ENCODE assay signal across 14 cellular contexts in the genomic region with DNA sequence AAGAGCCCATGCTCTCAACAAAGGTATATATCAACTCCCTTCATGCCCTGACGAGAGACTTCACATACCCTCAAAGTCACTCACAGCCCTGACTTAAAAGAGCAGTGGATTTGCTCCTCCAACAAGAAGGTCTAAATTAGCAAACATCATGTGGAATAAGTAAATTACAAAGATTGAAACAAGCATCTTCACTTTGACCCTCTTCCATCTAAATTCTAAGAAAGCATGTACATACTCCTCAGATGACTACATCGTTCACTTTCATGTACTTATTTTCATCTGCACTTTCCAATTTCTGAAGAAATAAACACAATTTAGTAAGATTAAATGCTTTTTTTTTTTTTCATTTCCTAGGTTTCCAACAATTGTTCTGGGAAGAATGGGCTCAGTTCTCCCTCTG. TPM values are rescaled to one million over a fixed set of nuclear protein-coding genes. Genes with fewer than 3 reads are reported as not detected.
DNase-seq lines count a peak whose midpoint lies in the region; ATAC-seq, FAIRE-seq and TF ChIP-seq lines count a peak whose summit lies in the region.
"Had no signal": no experiment of that assay in that cellular context is flagged by ENCODE, and none has a peak within 500 bp of the region (broad histone marks: within the 10 kb centered on the region; RNA-seq: fewer than 3 reads in every experiment).

No MANE protein-coding gene starts in this region.

- peaks cover 4% of the 10 kb centered on the region for H3K4me1 ChIP-seq in BE2C
- H3K4me1 ChIP-seq in HCT116 (ENCODE audit: control insufficient read depth in 1 of 2, insufficient read depth in 2 of 2, low read length in 2 of 2) = peaks cover 49% of the 10 kb centered on the region in 2 experiments
- peaks cover 0 to 11% (median 3%) of the 10 kb centered on the region in 4 experiments; a peak in 2 of 7 replicates for H3K4me1 ChIP-seq in H1 (replicated peaks in 1 of 4; ENCODE audit: control insufficient read depth in 3 of 4, insufficient read depth in 4 of 4, low read length in 3 of 4)

- H2BK15ac ChIP-seq in H1 (ENCODE audit: low read length) = no peak overlapping the region

- peak overlapping the region; percentile 59 for H4K91ac ChIP-seq in H1 (replicated peaks; ENCODE audit: insufficient read length, low read length)

- H3K9ac ChIP-seq in HCT116 (ENCODE audit: low read length) (no peak overlapping the region), H1 (replicated peaks in 1 of 4; ENCODE audit: extremely low read depth in 1 of 4, low read depth in 3 of 4, low read length in 3 of 4) (no peak overlapping the region)

- H3K36me3 ChIP-seq in BE2C (no peaks in the 10 kb centered on the region), HCT116 (ENCODE audit: control insufficient read depth in 1 of 2, insufficient read depth in 2 of 2, low read length in 2 of 2) (no peaks in the 10 kb centered on the region), H1 (ENCODE audit: control insufficient read depth in 2 of 4, insufficient read depth in 4 of 4, low read length in 3 of 4) (no peaks in the 10 kb centered on the region)
- H3K36me3 ChIP-seq: HAP-1 had no signal

- RAD21 ChIA-PET in HCT116 (lab: Charles Lee; ENCODE audit: low non-redundant PET in 1 of 2, low total read pairs in 2 of 2, uncharacterized antibody in 2 of 2, unreplicated experiment in 2 of 2) = no interaction called here

- no peak for TF ChIP-seq POLR2A in HCT116 (IDR thresholded peaks at IDR 0.05; ENCODE audit: borderline replicate concordance, extremely low read depth, insufficient read depth, insufficient read length)
- no peak for TF ChIP-seq POLR2A in H1 (IDR thresholded peaks at IDR 0.05; ENCODE audit: control extremely low read depth in 1 of 2, low read depth in 2 of 2, low read length in 2 of 2)

- no peaks in the 10 kb centered on the region for H3K79me1 ChIP-seq in H1 (ENCODE audit: low read depth, low read length)

- H3K4ac ChIP-seq in H1 (replicated peaks; ENCODE audit: insufficient read length, low read depth, low read length) = no peak overlapping the region

- H3K27ac ChIP-seq in HCT116 (ENCODE audit: low read depth, low read length) = peak overlapping the region; percentile 17; the same call in 1 of the 2 replicates
- no peak overlapping the region for H3K27ac ChIP-seq in H1 (ENCODE audit: low read depth, low read length)
- H3K27ac ChIP-seq: HL-60 had no signal

- no peak overlapping the region for H4K8ac ChIP-seq in H1 (ENCODE audit: extremely low read depth, insufficient read depth, low read length)

- peak overlapping the region; percentile 18 for H3K4me3 ChIP-seq in BE2C (ENCODE audit: low read depth, low read length)
- no peak overlapping the region for H3K4me3 ChIP-seq in HCT116 (replicated peaks in 1 of 2; ENCODE audit: low read depth in 1 of 2, low read length in 2 of 2)
- no peak overlapping the region for H3K4me3 ChIP-seq in H1 (ENCODE audit: extremely low read depth in 1 of 4, insufficient read depth in 2 of 4, low read depth in 3 of 4, low read length in 4 of 4)
- H3K4me3 ChIP-seq: HAP-1 had no signal

- no TSS peak for BruUV-seq in HCT116 (replicated peaks; lab: Mats Ljungman, UMichigan)

- H3K56ac ChIP-seq in H1 (replicated peaks; ENCODE audit: insufficient read length, low read depth, low read length) = no peak overlapping the region

- no peak for ATAC-seq in HCT116
- ATAC-seq in HG02852 (IDR thresholded peaks at IDR 0.05; ENCODE audit: unreplicated experiment) = no peak

- H4K20me1 ChIP-seq in HCT116 (ENCODE audit: insufficient read depth) (no peaks in the 10 kb centered on the region), H1 (replicated peaks in 1 of 2; ENCODE audit: control insufficient read depth in 1 of 2, insufficient read depth in 2 of 2, low read length in 2 of 2) (no peaks in the 10 kb centered on the region)

- H3K79me2 ChIP-seq in HCT116 (ENCODE audit: insufficient read depth, low read length) = no peaks in the 10 kb centered on the region
- H3K79me2 ChIP-seq in H1 (ENCODE audit: control insufficient read depth in 1 of 2, insufficient read depth in 2 of 2, low read length in 2 of 2) = no peaks in the 10 kb centered on the region

- peak overlapping the region; percentile 29 for H3K27ac Mint-ChIP-seq in nephron progenitor cell
- H3K27ac Mint-ChIP-seq: B cell; CD4-positive, alpha-beta memory T cell had no signal

- H3K4me1 Mint-ChIP-seq in nephron progenitor cell = peaks cover 56% of the 10 kb centered on the region
- H3K4me1 Mint-ChIP-seq: B cell; CD4-positive, alpha-beta memory T cell had no signal

- POLR2A ChIA-PET in HCT116 (lab: Charles Lee) = no interaction called here
- POLR2A ChIA-PET in H1 (lab: Charles Lee; ENCODE audit: partially characterized antibody) = no interaction called here
- POLR2A ChIA-PET in HEK293T (lab: Yijun Ruan, JAX) = no interaction called here

- intact Hi-C loops in HCT116 (cut with micrococcal nuclease) = no loop called here

- FAIRE-seq in H1 (lab: Jason Lieb, UNC) = no peak
- FAIRE-seq: HTR-8/SVneo had no signal

- CTCF ChIA-PET in HCT116 (lab: Charles Lee) = no interaction called here
- CTCF ChIA-PET in H1 (lab: Charles Lee; ENCODE audit: partially characterized antibody) = no interaction called here
- CTCF ChIA-PET in HEK293T (lab: Yijun Ruan, JAX) = no interaction called here

- H3K4me2 ChIP-seq in HCT116 (ENCODE audit: low read length) = no peak overlapping the region
- no peak overlapping the region for H3K4me2 ChIP-seq in H1 (ENCODE audit: insufficient read depth in 1 of 2, low read depth in 2 of 2, low read length in 2 of 2)

- peaks cover 7% of the 10 kb centered on the region for H3K27me3 Mint-ChIP-seq in nephron progenitor cell (ENCODE audit: low read depth, poor library complexity)

- no peak overlapping the region for H2BK20ac ChIP-seq in H1 (ENCODE audit: low read length)

- TF ChIP-seq EP300 in H1 (IDR thresholded peaks at IDR 0.05; ENCODE audit: borderline replicate concordance in 1 of 2, low read depth in 2 of 2, low read length in 2 of 2) = no peak

- H2BK5ac ChIP-seq in H1 (ENCODE audit: low read depth, low read length) = no peak overlapping the region

- no peak overlapping the region for H4K5ac ChIP-seq in H1 (ENCODE audit: insufficient read length, low read depth, low read length)

- H3K14ac ChIP-seq in H1 (ENCODE audit: insufficient read length) = no peak overlapping the region

- H2AFZ ChIP-seq in HCT116 (ENCODE audit: low read depth, low read length, poor library complexity, severe bottlenecking) (no peak overlapping the region), H1 (ENCODE audit: low read length) (no peak overlapping the region; the same call in 1 of the 2 replicates)

- TF ChIP-seq RAD21 in HCT116 (IDR thresholded peaks at IDR 0.05; ENCODE audit: low read depth) (no peak), H1 (IDR thresholded peaks at IDR 0.05 in 1 of 2, conservative IDR thresholded peaks at IDR 0.05 in 1 of 2; ENCODE audit: low read depth in 2 of 2, low read length in 2 of 2) (no peak)

- H3K4me3 Mint-ChIP-seq in nephron progenitor cell = no peak overlapping the region
- H3K4me3 Mint-ChIP-seq: B cell; CD4-positive, alpha-beta memory T cell had no signal

- no peaks in the 10 kb centered on the region for H3K9me3 ChIP-seq in BE2C
- H3K9me3 ChIP-seq in HCT116 (ENCODE audit: control insufficient read depth in 1 of 2, insufficient read depth in 1 of 2, low read depth in 1 of 2, low read length in 2 of 2) = no peaks in the 10 kb centered on the region
- no peaks in the 10 kb centered on the region for H3K9me3 ChIP-seq in H1 (ENCODE audit: insufficient read depth in 2 of 2, low read depth in 1 of 2, low read length in 1 of 2)
- H3K9me3 ChIP-seq: HAP-1 had no signal

- DNase-seq in BE2C = no peak
- DNase-seq in HCT116 (ENCODE audit: low read depth, low spot score) = no peak
- DNase-seq in H1 (ENCODE audit: low read depth in 1 of 2, low spot score in 2 of 2) = no peak
- no peak for DNase-seq in nephron progenitor cell
- DNase-seq in NCI-H187 treated with DMSO at 0.1 percent for 48 hours (lab: John Stamatoyannopoulos, UW) = no peak
- no peak for DNase-seq in HEK293T (ENCODE audit: extremely low spot score)
- DNase-seq: Calu3; CD4-positive, alpha-beta memory T cell; NCI-H748 treated with DMSO at 0.1 percent for 48 hours had no signal

- WGBS in H1 (ENCODE audit: extremely low coverage in 1 of 2, insufficient coverage in 1 of 2, insufficient read length in 1 of 2, insufficient replicate concordance in 2 of 2, low coverage in 1 of 2, low lambda C conversion rate in 2 of 2, missing lambda C conversion rate in 1 of 2), 2 experiments = 91% methylated on average over 2 of the region's 2 CpGs; no CpG with 5 or more reads in 1 of the 2 experiments

- H3K36me3 Mint-ChIP-seq in nephron progenitor cell (ENCODE audit: low read depth) = no peaks in the 10 kb centered on the region
- H3K36me3 Mint-ChIP-seq: CD4-positive, alpha-beta memory T cell had no signal

- no peak overlapping the region for H2BK120ac ChIP-seq in H1 (replicated peaks; ENCODE audit: low read depth, low read length)

- no peak overlapping the region for H3K23ac ChIP-seq in H1 (ENCODE audit: insufficient read length)

- H3K18ac ChIP-seq in H1 (ENCODE audit: extremely low read depth, low read length) = no peak overlapping the region

- H2AK5ac ChIP-seq in H1 (ENCODE audit: low read depth, low read length) = no peak overlapping the region

- TF ChIP-seq CTCF in BE2C (IDR thresholded peaks at IDR 0.05; ENCODE audit: low read depth, low read length) (no peak), HCT116 (IDR thresholded peaks at IDR 0.05 in 2 of 3, conservative IDR thresholded peaks at IDR 0.05 in 1 of 3; ENCODE audit: borderline replicate concordance in 1 of 3, insufficient read depth in 1 of 3, low read depth in 2 of 3, low read length in 2 of 3) (no peak), H1 (IDR thresholded peaks at IDR 0.05; ENCODE audit: control extremely low read depth in 1 of 3, insufficient read depth in 1 of 3, low read depth in 1 of 3, low read length in 3 of 3) (no peak), nephron progenitor cell (IDR thresholded peaks at IDR 0.05) (no peak)

- H3K27me3 ChIP-seq in BE2C (no peaks in the 10 kb centered on the region), HCT116 (ENCODE audit: insufficient read depth, low read length) (no peaks in the 10 kb centered on the region), H1 (replicated peaks in 1 of 4; ENCODE audit: control insufficient read depth in 3 of 4, extremely low read depth in 1 of 4, insufficient read depth in 3 of 4, low read length in 3 of 4) (no peaks in the 10 kb centered on the region)

- H3K23me2 ChIP-seq in H1 (ENCODE audit: low read depth, low read length) = no peaks in the 10 kb centered on the region

- no peak overlapping the region for H2BK12ac ChIP-seq in H1 (ENCODE audit: low read depth, low read length)

- no peaks in the 10 kb centered on the region for H3K9me3 Mint-ChIP-seq in nephron progenitor cell
- H3K9me3 Mint-ChIP-seq: CD4-positive, alpha-beta memory T cell had no signal

- H3K9me2 ChIP-seq in HCT116 (ENCODE audit: insufficient read depth) = no peaks in the 10 kb centered on the region

RNA-seq across cellular contexts. Expression of a gene that starts 38.6 kb away (rescaled TPM):
- polyA plus RNA-seq in BE2C (2012; ENCODE audit: insufficient read depth, insufficient read length, low read depth) = 32.1 TPM
- 192 TPM for total RNA-seq in HCT116 (2021; ENCODE audit: unreplicated experiment)
- polyA plus RNA-seq in HCT116 (2012) = 64.7 and 79.9 TPM in 2 replicates
- 73.8 and 80.1 TPM in 2 replicates for total RNA-seq in H1 (2021; fragmentation: NEBNext Ultra II Directional; extraction: Animal tissue kit (Norgen Biotek cat#: 25700))
- 2.4 and 6.1 TPM in 2 replicates for polyA plus RNA-seq in H1 (2011; rRNA removed)
- polyA plus RNA-seq in H1 (2011; cell fraction: cytosol; rRNA removed) = 14.8 TPM
- 5.5 TPM for polyA plus RNA-seq in H1 (2011; cell fraction: nucleus; rRNA removed)
- polyA plus RNA-seq in H1 (2012, experiment 1 of 2) = 27.4 to 58.4 TPM (median 34.9 TPM) in 4 replicates
- polyA plus RNA-seq in H1 (2012, experiment 2 of 2) = 2.4 TPM
- 98.9 TPM for polyA plus RNA-seq in H1 (2013, experiment 1 of 2)
- 94.1 TPM for polyA plus RNA-seq in H1 (2013, experiment 2 of 2)
- 23.0 and 34.1 TPM in 2 replicates for polyA minus RNA-seq in H1 (2011; rRNA and poly(A)+ RNA removed)
- 12.3 TPM for polyA minus RNA-seq in H1 (2011; cell fraction: cytosol; rRNA and poly(A)+ RNA removed)
- 65.3 TPM for polyA minus RNA-seq in H1 (2011; cell fraction: nucleus; rRNA and poly(A)+ RNA removed)
